Comparison of ENCODE assay signal across 10 cellular contexts in the genomic region with DNA sequence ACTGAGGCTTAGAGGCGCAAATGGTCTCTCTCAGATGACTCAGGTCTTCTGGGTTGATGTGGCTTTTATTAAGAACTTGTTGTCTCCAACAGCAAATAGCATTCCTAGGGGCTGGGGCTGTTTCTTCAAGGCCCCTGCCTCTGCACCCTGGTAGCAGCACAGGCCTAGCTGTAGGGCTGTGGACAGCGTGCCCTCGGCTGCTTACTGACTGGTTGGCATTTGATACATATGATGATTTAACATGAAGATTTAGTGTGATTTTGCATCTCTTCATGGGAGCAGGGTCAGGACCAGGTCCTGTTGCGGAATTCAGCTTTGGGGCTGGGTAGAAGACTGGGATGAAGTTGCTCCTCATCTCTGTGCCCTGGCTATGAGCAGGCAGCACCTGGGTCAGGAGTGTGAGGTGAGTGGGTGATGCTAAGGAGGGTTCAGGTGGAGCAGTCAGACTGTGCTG. TPM values are rescaled to one million over a fixed set of nuclear protein-coding genes. Genes with fewer than 3 reads are reported as not detected.
A peak's percentile ranks its signal among the peaks of the same experiment; 100 is the strongest.
DNase-seq lines count a peak whose midpoint lies in the region; ATAC-seq and TF ChIP-seq lines count a peak whose summit lies in the region.
"Had no signal": no experiment of that assay in that cellular context is flagged by ENCODE, and none has a peak within 500 bp of the region (broad histone marks: within the 10 kb centered on the region; RNA-seq: fewer than 3 reads in every experiment).

No MANE protein-coding gene starts in this region.

- H3K4me1 ChIP-seq in mesodermal cell (ENCODE audit: control insufficient read depth, insufficient read depth, low read length, poor library complexity, severe bottlenecking) (peaks cover 61% of the 10 kb centered on the region), aorta (ENCODE audit: control insufficient read depth in 1 of 2, insufficient read depth in 2 of 2, low read length in 2 of 2) (peaks cover 0 to 4% of the 10 kb centered on the region in 2 donors), lower lobe of right lung (peaks cover 28% of the 10 kb centered on the region)

- no peaks in the 10 kb centered on the region for H3K27me3 Mint-ChIP-seq in activated naive CD8-positive, alpha-beta T cell

- intact Hi-C loops in aorta (cut with DNase I): no loop called here
- intact Hi-C loops in lower lobe of right lung (cut with DNase I): no loop called here

- DNase-seq in stimulated activated CD4-positive, alpha-beta T cell treated with anti-CD3 and anti-CD28 coated beads, Interleukin-1b, Interleukin-23, amount 100 ng/mL, for 48 hours: peak; percentile 27
- DNase-seq in stimulated activated CD4-positive, alpha-beta T cell treated with anti-CD3 and anti-CD28 coated beads, Interleukin-2, amount 100 ng/mL, for 48 hours: no peak
- DNase-seq in aorta (peak in 1 of 2 donors; percentile 67), lower lobe of right lung (no peak)
- DNase-seq: NCI-H1694, small intestine had no signal

- H3K27ac ChIP-seq in mesodermal cell (ENCODE audit: low read depth, low read length, severe bottlenecking) (peak overlapping the region; percentile 99), aorta (ENCODE audit: low read depth in 1 of 2, low read length in 2 of 2) (no peak overlapping the region), lower lobe of right lung (no peak overlapping the region)

- peak overlapping the region; percentile 100 for H3K27ac Mint-ChIP-seq in activated naive CD8-positive, alpha-beta T cell

- no peaks in the 10 kb centered on the region for H3K9me3 Mint-ChIP-seq in activated naive CD8-positive, alpha-beta T cell (ENCODE audit: low read depth)

- H3K9me3 ChIP-seq in mesodermal cell (ENCODE audit: control insufficient read depth, low read length) (no peaks in the 10 kb centered on the region), aorta (ENCODE audit: control insufficient read depth, low read length) (no peaks in the 10 kb centered on the region), lower lobe of right lung (no peaks in the 10 kb centered on the region)

- no peak overlapping the region for H3K4me3 ChIP-seq in mesodermal cell (ENCODE audit: extremely low read depth, insufficient read depth, low read length, poor library complexity, severe bottlenecking)
- no peak overlapping the region for H3K4me3 ChIP-seq in aorta (ENCODE audit: low read length in 2 of 2)
- H3K4me3 ChIP-seq in lower lobe of right lung: no peak overlapping the region

- ATAC-seq in aorta (ENCODE audit: low FRiP score) (peak; percentile 6), GM21381 (IDR thresholded peaks at IDR 0.05; ENCODE audit: unreplicated experiment) (no peak), lower lobe of right lung (no peak), GM21447 (IDR thresholded peaks at IDR 0.05; ENCODE audit: unreplicated experiment) (no peak)

- H3K36me3 ChIP-seq in mesodermal cell (ENCODE audit: control insufficient read depth, insufficient read depth, low read length) (no peaks in the 10 kb centered on the region), aorta (ENCODE audit: control insufficient read depth in 1 of 2, insufficient read depth in 2 of 2, low read length in 1 of 2) (no peaks in the 10 kb centered on the region), lower lobe of right lung (no peaks in the 10 kb centered on the region)

- TF ChIP-seq CTCF in lower lobe of right lung (IDR thresholded peaks at IDR 0.05): no peak

- H3K4me1 Mint-ChIP-seq in activated naive CD8-positive, alpha-beta T cell (ENCODE audit: low read depth): peaks cover 80% of the 10 kb centered on the region

- H3K36me3 Mint-ChIP-seq in activated naive CD8-positive, alpha-beta T cell: no peaks in the 10 kb centered on the region

- H3K27me3 ChIP-seq in aorta (ENCODE audit: control insufficient read depth in 1 of 2, insufficient read depth in 2 of 2, low read length in 1 of 2) (no peaks in the 10 kb centered on the region), lower lobe of right lung (ENCODE audit: low read depth) (no peaks in the 10 kb centered on the region)

- 88% methylated on average over 4 of the region's 4 CpGs; no CpG with 5 or more reads in 1 of the 2 experiments for WGBS in mesodermal cell (ENCODE audit: insufficient coverage in 2 of 2), 2 experiments
- 97 to 98% methylated on average over 4 of the region's 4 CpGs for WGBS in aorta, 2 donors

- peak overlapping the region; percentile 74 for H3K4me3 Mint-ChIP-seq in activated naive CD8-positive, alpha-beta T cell

RNA-seq across cellular contexts. Expression of gene IER3, which starts 24.3 kb away (rescaled TPM):
- polyA plus RNA-seq in mesodermal cell (2013, experiment 1 of 2): 139 TPM
- 110 TPM for polyA plus RNA-seq in mesodermal cell (2013, experiment 2 of 2)
- total RNA-seq in aorta: 10 to 100 TPM; 62.0 to 72.9 TPM
- 10 to 100 TPM; 17.8 to 88.8 TPM for polyA plus RNA-seq in aorta
- total RNA-seq in lower lobe of right lung: 18.0 TPM

RNA-seq across cellular contexts. Expression of gene FLOT1, which starts 26.2 kb away (rescaled TPM):
- polyA plus RNA-seq in mesodermal cell (2013, experiment 1 of 2): 145 TPM
- 130 TPM for polyA plus RNA-seq in mesodermal cell (2013, experiment 2 of 2)
- total RNA-seq in aorta (100 to 1,000 TPM; 172 to 222 TPM), lower lobe of right lung (151 TPM)
- polyA plus RNA-seq in aorta: 100 to 1,000 TPM; 153 to 213 TPM

RNA-seq across cellular contexts. Expression of gene TUBB, which starts 48.5 kb away (rescaled TPM):
- 1,638 TPM for polyA plus RNA-seq in mesodermal cell (2013, experiment 1 of 2)
- polyA plus RNA-seq in mesodermal cell (2013, experiment 2 of 2): 1,486 TPM
- 100 to 1,000 TPM; 264 to 324 TPM for total RNA-seq in aorta
- 100 to 1,000 TPM in 1 of 2 donors, 10 to 100 TPM in 1; 99.5 to 189 TPM for polyA plus RNA-seq in aorta
- 292 TPM for total RNA-seq in lower lobe of right lung

RNA-seq across cellular contexts. Expression of gene MDC1, which starts 51.6 kb away (rescaled TPM):
- 60.6 TPM for polyA plus RNA-seq in mesodermal cell (2013, experiment 1 of 2)
- 50.2 TPM for polyA plus RNA-seq in mesodermal cell (2013, experiment 2 of 2)
- total RNA-seq in aorta: 10 to 100 TPM; 31.4 to 33.3 TPM
- polyA plus RNA-seq in aorta: 10 to 100 TPM in 1 of 2 donors, 1 to 10 TPM in 1; 7.4 to 34.5 TPM
- total RNA-seq in lower lobe of right lung: 24.5 TPM
